Comparison of ENCODE assay signal across 8 cellular contexts in genomic region chr16:66740010-66740409, GRCh38. TPM values are rescaled to one million over a fixed set of nuclear protein-coding genes. Genes with fewer than 3 reads are reported as not detected.
DNase-seq lines count a peak whose midpoint lies in the region; ATAC-seq and TF ChIP-seq lines count a peak whose summit lies in the region.

No MANE protein-coding gene starts in this region.

- POLR2A ChIA-PET in CD8-positive, alpha-beta memory T cell (lab: Charles Lee): no interaction called here
- POLR2A ChIA-PET in HEK293 (lab: Yijun Ruan, JAX): interaction anchor here (0.9 to 1.1 kb wide), 3 partner anchors 12 to 17 kb away, joined by 3 read pairs; partner anchors contain the start of gene DYNC1LI2

- H3K4me1 Mint-ChIP-seq in CD8-positive, alpha-beta memory T cell: peaks cover 13 to 33% (median 30%) of the 10 kb centered on the region in 3 donors
- H3K4me1 Mint-ChIP-seq in T-helper 17 cell: peaks cover 19% of the 10 kb centered on the region
- no peaks in the 10 kb centered on the region for H3K4me1 Mint-ChIP-seq in stimulated activated memory B cell treated with anti-CD40 and anti-IgM and Interleukin-4, amounts not matched to agents 10 μg/mL and 1 μg/mL and 100 μg/mL, for 72 hours

- H3K27me3 ChIP-seq in CD8-positive, alpha-beta memory T cell (ENCODE audit: insufficient read depth, low read length, poor library complexity, severe bottlenecking): no peaks in the 10 kb centered on the region
- H3K27me3 ChIP-seq in ectodermal cell (ENCODE audit: control insufficient read depth, insufficient read depth, low read length, poor library complexity, severe bottlenecking): no peaks in the 10 kb centered on the region

- H3K36me3 Mint-ChIP-seq in CD8-positive, alpha-beta memory T cell: peaks cover 0 to 83% (median 13%) of the 10 kb centered on the region in 3 donors
- no peaks in the 10 kb centered on the region for H3K36me3 Mint-ChIP-seq in T-helper 17 cell (ENCODE audit: low read depth)
- H3K36me3 Mint-ChIP-seq in stimulated activated memory B cell treated with anti-CD40 and anti-IgM and Interleukin-4, amounts not matched to agents 10 μg/mL and 1 μg/mL and 100 μg/mL, for 72 hours: peaks cover 51% of the 10 kb centered on the region

- CTCF ChIA-PET in CD8-positive, alpha-beta memory T cell (lab: Charles Lee): interaction anchor here (0.9 to 2.9 kb wide), 7 partner anchors 11 to 333 kb away, joined by 3 to 14 read pairs (median 4); partner anchors contain the start of gene DYNC1LI2
- CTCF ChIA-PET in HEK293 (lab: Yijun Ruan, JAX): interaction anchor here (0.6 to 7.1 kb wide), 21 partner anchors 8 to 420 kb away, joined by 3 to 88 read pairs (median 3); partner anchors contain the start of genes DYNC1LI2 and NAE1

- no peaks in the 10 kb centered on the region for H3K27me3 Mint-ChIP-seq in CD8-positive, alpha-beta memory T cell
- no peaks in the 10 kb centered on the region for H3K27me3 Mint-ChIP-seq in T-helper 17 cell
- H3K27me3 Mint-ChIP-seq in stimulated activated memory B cell treated with anti-CD40 and anti-IgM and Interleukin-4, amounts not matched to agents 10 μg/mL and 1 μg/mL and 100 μg/mL, for 72 hours: no peaks in the 10 kb centered on the region

- intact Hi-C loops in mucosa of descending colon (cut with DNase I, micrococcal nuclease): no loop called here

- no peaks in the 10 kb centered on the region for H3K9me3 Mint-ChIP-seq in CD8-positive, alpha-beta memory T cell
- H3K9me3 Mint-ChIP-seq in stimulated activated memory B cell treated with anti-CD40 and anti-IgM and Interleukin-4, amounts not matched to agents 10 μg/mL and 1 μg/mL and 100 μg/mL, for 72 hours: no peaks in the 10 kb centered on the region

- peaks cover 4% of the 10 kb centered on the region for H3K4me1 ChIP-seq in CD8-positive, alpha-beta memory T cell (ENCODE audit: insufficient read depth, low read length)
- peaks cover 14% of the 10 kb centered on the region for H3K4me1 ChIP-seq in HEK293 (ENCODE audit: control insufficient read depth, insufficient read depth, low read length)
- peaks cover 7% of the 10 kb centered on the region for H3K4me1 ChIP-seq in ectodermal cell (ENCODE audit: control insufficient read depth, insufficient read depth, low read length)
- H3K4me1 ChIP-seq in mucosa of descending colon (ENCODE audit: low read depth): peaks cover 32% of the 10 kb centered on the region

- TF ChIP-seq CTCF in HEK293 (tag by site-specific recombination; IDR thresholded peaks at IDR 0.05) (0 out of 2 replicates have a peak, but pooled peaks have one; percentile 15), mucosa of descending colon (IDR thresholded peaks at IDR 0.05) (peak; percentile 33)

- peak overlapping the region in 5 of 8 donors; percentile 6 to 50 (median 43) for H3K27ac Mint-ChIP-seq in CD8-positive, alpha-beta memory T cell
- peak overlapping the region; percentile 83 for H3K27ac Mint-ChIP-seq in T-helper 17 cell
- no peak overlapping the region for H3K27ac Mint-ChIP-seq in stimulated activated memory B cell treated with anti-CD40 and anti-IgM and Interleukin-4, amounts not matched to agents 10 μg/mL and 1 μg/mL and 100 μg/mL, for 72 hours

- no peak overlapping the region for H3K4me3 Mint-ChIP-seq in CD8-positive, alpha-beta memory T cell
- H3K4me3 Mint-ChIP-seq in T-helper 17 cell: no peak overlapping the region
- H3K4me3 Mint-ChIP-seq in stimulated activated memory B cell treated with anti-CD40 and anti-IgM and Interleukin-4, amounts not matched to agents 10 μg/mL and 1 μg/mL and 100 μg/mL, for 72 hours: no peak overlapping the region

- ATAC-seq in T-helper 17 cell (peak; percentile 63), mucosa of descending colon (peak; percentile 57), HG02885 (IDR thresholded peaks at IDR 0.05; ENCODE audit: poor library complexity, unreplicated experiment) (no peak)
- no peak for ATAC-seq in stimulated activated memory B cell treated with anti-CD40 and anti-IgM and Interleukin-4, amounts not matched to agents 10 μg/mL and 1 μg/mL and 100 μg/mL, for 72 hours

- peaks cover 49% of the 10 kb centered on the region for H3K36me3 ChIP-seq in CD8-positive, alpha-beta memory T cell (ENCODE audit: insufficient read depth, low read length)
- peaks cover 60 to 93% of the 10 kb centered on the region in 2 experiments for H3K36me3 ChIP-seq in HEK293 (ENCODE audit: control insufficient read depth in 2 of 2, insufficient read depth in 1 of 2, low read length in 2 of 2)
- peaks cover 47% of the 10 kb centered on the region for H3K36me3 ChIP-seq in ectodermal cell (ENCODE audit: control insufficient read depth, insufficient read depth, low read length)
- H3K36me3 ChIP-seq in mucosa of descending colon (ENCODE audit: low read depth): peaks cover 5% of the 10 kb centered on the region

- H3K27ac ChIP-seq in CD8-positive, alpha-beta memory T cell (ENCODE audit: low read depth, low read length): no peak overlapping the region
- peak overlapping the region; percentile 38; the same call in 1 of the 2 replicates for H3K27ac ChIP-seq in HEK293 (ENCODE audit: extremely low read depth, low read depth, low read length)
- H3K27ac ChIP-seq in ectodermal cell (ENCODE audit: insufficient read depth, low read depth, low read length, poor library complexity, severe bottlenecking): peak overlapping the region; percentile 66

- H3K9me3 ChIP-seq in CD8-positive, alpha-beta memory T cell (ENCODE audit: low read length): no peaks in the 10 kb centered on the region
- H3K9me3 ChIP-seq in HEK293 (ENCODE audit: control insufficient read depth, insufficient read depth, low read depth, low read length) (no peaks in the 10 kb centered on the region), T-helper 17 cell (ENCODE audit: control insufficient read depth, low read length, poor library complexity, severe bottlenecking) (no peaks in the 10 kb centered on the region), ectodermal cell (ENCODE audit: control insufficient read depth, low read length) (no peaks in the 10 kb centered on the region), mucosa of descending colon (no peaks in the 10 kb centered on the region)

- peak in 3 of 5 donors; percentile 8 to 19 (median 10) for DNase-seq in CD8-positive, alpha-beta memory T cell
- DNase-seq in T-helper 17 cell (no peak), mucosa of descending colon (peak in 1 of 3 donors; percentile 64), NCI-H2081 treated with DMSO at 0.1 percent for 48 hours (lab: John Stamatoyannopoulos, UW) (no peak)

- H3K4me3 ChIP-seq in CD8-positive, alpha-beta memory T cell (ENCODE audit: low read length): no peak overlapping the region
- H3K4me3 ChIP-seq in HEK293 (ENCODE audit: low read depth, low read length) (no peak overlapping the region), ectodermal cell (ENCODE audit: insufficient read depth, low read depth, low read length) (no peak overlapping the region), mucosa of descending colon (no peak overlapping the region)

- WGBS in ectodermal cell, 2 experiments: 35 to 39% methylated on average over 2 of the region's 2 CpGs

TF ChIP-seq in HEK293, 187 proteins besides CTCF, POLR2A, EP300 and RAD21 (continues in another document):
- TF ChIP-seq PRDM1 (tag by site-specific recombination; IDR thresholded peaks at IDR 0.05) (peak; percentile 33; the same call in 1 of the 2 replicates), ZBTB44 (tag by site-specific recombination; IDR thresholded peaks at IDR 0.05) (no peak), ZNF514 (tag by site-specific recombination; IDR thresholded peaks at IDR 0.05) (no peak), ZBTB48 (tag by site-specific recombination; IDR thresholded peaks at IDR 0.05) (peak; percentile 48; the same call in 1 of the 2 replicates), ZNF274 (IDR thresholded peaks at IDR 0.05; ENCODE audit: low read length) (no peak), ZNF274 (tag by site-specific recombination; IDR thresholded peaks at IDR 0.05; ENCODE audit: borderline replicate concordance) (no peak), ZNF23 (tag by site-specific recombination; IDR thresholded peaks at IDR 0.05; ENCODE audit: borderline replicate concordance) (no peak), KLF17 (tag by site-specific recombination; IDR thresholded peaks at IDR 0.05) (no peak), HOXD13 (CRISPR knock-in tag; IDR thresholded peaks at IDR 0.05; ENCODE audit: borderline replicate concordance) (no peak), ZNF169 (tag by site-specific recombination; IDR thresholded peaks at IDR 0.05) (no peak)

RNA-seq across cellular contexts. Expression of gene DYNC1LI2, which starts 11.4 kb away (rescaled TPM):
- 10 to 100 TPM; 50.5 to 53.8 TPM for total RNA-seq in CD8-positive, alpha-beta memory T cell
- 35.0 TPM for polyA plus RNA-seq in CD8-positive, alpha-beta memory T cell
- total RNA-seq in T-helper 17 cell (10 to 100 TPM; 77.5 to 97.1 TPM), mucosa of descending colon (100 to 1,000 TPM; 153 to 249 (median 217) TPM)
- polyA plus RNA-seq in ectodermal cell (2013, experiment 1 of 4): 130 TPM
- polyA plus RNA-seq in ectodermal cell (2013, experiment 2 of 4): 160 TPM
- polyA plus RNA-seq in ectodermal cell (2013, experiment 3 of 4): 85.3 TPM
- polyA plus RNA-seq in ectodermal cell (2013, experiment 4 of 4): 95.8 TPM

RNA-seq across cellular contexts. Expression of gene CMTM4, which starts 43.5 kb away (rescaled TPM):
- 1 to 10 TPM; 4.1 to 4.4 TPM for total RNA-seq in CD8-positive, alpha-beta memory T cell
- 0.20 TPM for polyA plus RNA-seq in CD8-positive, alpha-beta memory T cell
- 1 to 10 TPM; 1.1 to 1.5 TPM for total RNA-seq in T-helper 17 cell
- 26.2 TPM for polyA plus RNA-seq in ectodermal cell (2013, experiment 1 of 4)
- 25.5 TPM for polyA plus RNA-seq in ectodermal cell (2013, experiment 2 of 4)
- polyA plus RNA-seq in ectodermal cell (2013, experiment 3 of 4): 22.5 TPM
- polyA plus RNA-seq in ectodermal cell (2013, experiment 4 of 4): 26.3 TPM
- total RNA-seq in mucosa of descending colon: 100 to 1,000 TPM in 2 of 3 donors, 10 to 100 TPM in 1; 91.6 to 208 (median 155) TPM

Comparison
In these comparisons a context has a peak if more than half of its experiments do, and no peak if none do; other contexts are left out.
1. DNase-seq: peak in CD8-positive, alpha-beta memory T cell (3 of 5); none in T-helper 17 cell (0 of 3) and NCI-H2081 treated with DMSO at 0.1 percent for 48 hours (single experiment).
2. ATAC-seq: peak in T-helper 17 cell (single experiment) and mucosa of descending colon (single experiment); none in stimulated activated memory B cell treated with anti-CD40 and anti-IgM and Interleukin-4, amounts not matched to agents 10 μg/mL and 1 μg/mL and 100 μg/mL, for 72 hours (single experiment) and HG02885 (single experiment).
3. RNA of gene CMTM4, which starts 43.5 kb away (total RNA-seq): 91.6 to 208 TPM in mucosa of descending colon; 4.1 to 4.4 TPM in CD8-positive, alpha-beta memory T cell and 1.1 to 1.5 TPM in T-helper 17 cell; every median in the first group is over 10 times any median in the second.